Comparison of ENCODE assay signal across 23 cellular contexts in the genomic region with DNA sequence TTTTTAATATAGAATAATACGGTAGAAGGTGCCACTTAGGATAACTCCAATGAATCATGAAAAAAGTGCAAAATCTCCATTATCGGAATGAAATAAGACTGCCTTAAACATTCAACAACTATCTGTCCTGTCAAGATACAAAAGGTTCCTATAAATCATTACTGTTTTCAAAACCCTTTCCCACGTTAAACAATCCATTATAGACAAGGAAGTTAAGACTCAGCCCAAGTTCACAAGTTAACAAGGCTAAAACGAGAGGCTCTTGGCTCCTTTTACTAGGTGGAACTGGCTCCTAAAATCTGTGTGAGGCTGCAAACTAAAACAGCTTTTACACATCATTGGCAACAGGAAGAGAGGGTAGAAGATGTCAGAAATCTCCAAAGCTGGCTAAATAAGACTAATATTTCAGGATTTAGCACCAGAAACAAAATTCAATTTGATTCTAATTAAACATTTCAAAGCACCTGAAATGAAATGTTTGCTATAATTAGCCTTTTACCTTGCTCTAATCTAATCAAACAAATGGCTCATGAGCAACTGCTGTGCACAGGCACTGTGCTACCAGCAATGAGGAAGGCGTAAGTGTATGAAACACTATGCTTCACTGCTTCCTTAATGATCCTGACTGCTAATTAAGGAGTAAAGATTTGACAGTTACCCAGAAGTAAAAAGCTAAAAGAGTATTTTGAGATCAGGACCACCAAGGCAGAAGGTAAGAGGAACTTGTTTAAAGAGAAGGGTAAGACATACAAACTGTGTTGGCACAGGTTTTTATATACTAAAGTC.
DNase-seq lines count a peak whose midpoint lies in the region; ATAC-seq, FAIRE-seq and TF ChIP-seq lines count a peak whose summit lies in the region.
"Had no signal": no experiment of that assay in that cellular context is flagged by ENCODE, and none has a peak within 500 bp of the region (broad histone marks: within the 10 kb centered on the region; RNA-seq: fewer than 3 reads in every experiment).

No MANE protein-coding gene starts in this region.

- H3K9ac ChIP-seq in GM12878 (ENCODE audit: control insufficient read depth, insufficient read depth, low read length) (no peak overlapping the region), neural progenitor cell (no peak overlapping the region)
- H3K9ac ChIP-seq: KMS-11 had no signal

- FAIRE-seq in H54 (lab: Jason Lieb, UNC) (peak; percentile 45), GM12878 (lab: Jason Lieb, UNC) (no peak)
- FAIRE-seq: keratinocyte had no signal

- H3K27ac ChIP-seq in GM12878 (ENCODE audit: control insufficient read depth, insufficient read depth) (no peak overlapping the region), neural progenitor cell (peak overlapping the region; percentile 72), testis (no peak overlapping the region)
- H3K27ac ChIP-seq: foreskin keratinocyte, KMS-11, tibial artery had no signal

- no peak overlapping the region for H2AFZ ChIP-seq in GM12878 (ENCODE audit: control insufficient read depth, low read depth, low read length)
- no peak overlapping the region for H2AFZ ChIP-seq in neural progenitor cell (replicated peaks)

- SMC1A ChIA-PET in GM12878 (lab: Charles Lee; ENCODE audit: uncharacterized antibody, unreplicated experiment): interaction anchor here (1.1 to 4.0 kb wide), 2 partner anchors 9 to 29 kb away, joined by 3 to 30 read pairs; no protein-coding TSS in a partner anchor

- CTCF ChIA-PET in GM12878 (lab: Yijun Ruan, JAX): interaction anchor here (0.6 to 5.6 kb wide), 6 partner anchors 9 to 64 kb away, joined by 3 to 35 read pairs (median 4); no protein-coding TSS in a partner anchor

- 0 out of 2 replicates have a peak, but pooled peaks cover 2% of the 10 kb centered on the region for H4K20me1 ChIP-seq in GM12878 (ENCODE audit: control insufficient read depth, insufficient read depth)
- H4K20me1 ChIP-seq in neural progenitor cell (ENCODE audit: low read depth): peaks cover 9% of the 10 kb centered on the region

- TF ChIP-seq EP300 in GM12878 (IDR thresholded peaks at IDR 0.05; ENCODE audit: borderline replicate concordance in 1 of 2, control insufficient read depth in 1 of 2, low read depth in 2 of 2, low read length in 2 of 2): no peak

- RAD21 ChIA-PET in GM12878 (lab: Charles Lee; ENCODE audit: unreplicated experiment): interaction anchor here (0.6 to 1.9 kb wide), 5 partner anchors 10 to 988 kb away, joined by 3 to 9 read pairs (median 4); no protein-coding TSS in a partner anchor

- POLR2A ChIA-PET in GM12878 (lab: Charles Lee): interaction anchor here (3.6 kb wide), 1 partner anchor 9 kb away, joined by 21 read pairs; no protein-coding TSS in a partner anchor

- peaks cover 7% of the 10 kb centered on the region for H3K4me1 Mint-ChIP-seq in neural progenitor cell
- H3K4me1 Mint-ChIP-seq: activated naive CD4-positive, alpha-beta T cell treated with anti-CD3 and anti-CD28 coated beads, Interleukin-2, amount 10 ng/mL, durations not matched to agents 7 days and 5 days had no signal

- no peak for TF ChIP-seq CTCF in GM12878 (IDR thresholded peaks at IDR 0.05 in 2 of 3, conservative IDR thresholded peaks at IDR 0.05 in 1 of 3; ENCODE audit: control insufficient read depth in 2 of 3, extremely low read depth in 1 of 3, insufficient read depth in 1 of 3, low read depth in 3 of 3, low read length in 3 of 3)
- no peak for TF ChIP-seq CTCF in neural progenitor cell (IDR thresholded peaks at IDR 0.05)
- no peak for TF ChIP-seq CTCF in testis (IDR thresholded peaks at IDR 0.05)

- in situ Hi-C loops in GM12878 (cut with MboI): no loop called here

- ATAC-seq in GM18511 (IDR thresholded peaks at IDR 0.05; ENCODE audit: unreplicated experiment) (peak; percentile 70), GM12878 (peak; percentile 86), HG03280 (IDR thresholded peaks at IDR 0.05; ENCODE audit: unreplicated experiment) (no peak)
- ATAC-seq: foreskin keratinocyte had no signal

- no peaks in the 10 kb centered on the region for H3K27me3 ChIP-seq in GM12878 (replicated peaks in 1 of 2; ENCODE audit: control insufficient read depth in 2 of 2, insufficient read depth in 2 of 2, low read length in 1 of 2)
- H3K27me3 ChIP-seq in neural progenitor cell: no peaks in the 10 kb centered on the region
- no peaks in the 10 kb centered on the region for H3K27me3 ChIP-seq in testis
- H3K27me3 ChIP-seq: foreskin keratinocyte, tibial artery had no signal

- H3K36me3 ChIP-seq in GM12878 (ENCODE audit: control insufficient read depth in 2 of 2, insufficient read depth in 2 of 2, low read length in 1 of 2) (peaks cover 2 to 55% of the 10 kb centered on the region in 2 experiments), neural progenitor cell (peaks cover 18% of the 10 kb centered on the region), testis (ENCODE audit: low read depth, missing control alignments) (no peaks in the 10 kb centered on the region)

- no peaks in the 10 kb centered on the region for H3K4me1 ChIP-seq in GM12878 (ENCODE audit: control insufficient read depth, insufficient read depth, low read length)
- H3K4me1 ChIP-seq in neural progenitor cell: peaks cover 31% of the 10 kb centered on the region
- H3K4me1 ChIP-seq in testis: peaks cover 31% of the 10 kb centered on the region
- H3K4me1 ChIP-seq: foreskin keratinocyte had no signal

- no peak overlapping the region for H3K4me3 Mint-ChIP-seq in neural progenitor cell
- H3K4me3 Mint-ChIP-seq: activated naive CD4-positive, alpha-beta T cell treated with anti-CD3 and anti-CD28 coated beads, Interleukin-2, amount 10 ng/mL, durations not matched to agents 7 days and 5 days; CD4-positive, alpha-beta T cell; naive B cell had no signal

- DNase-seq in H54 (ENCODE audit: insufficient read length, low spot score) (no peak), GM12878 (ENCODE audit: low read depth, low spot score) (no peak), neural progenitor cell (ENCODE audit: low spot score) (no peak), NCI-H1092 (lab: John Stamatoyannopoulos, UW) (no peak), testis (no peak)
- no peak for DNase-seq in activated CD8-positive, alpha-beta memory T cell treated with anti-CD3 and anti-CD28 coated beads, Interleukin-2, amount 50 U/mL, for 4 hours
- DNase-seq: activated CD8-positive, alpha-beta memory T cell treated with anti-CD3 and anti-CD28 coated beads for 24 hours; activated naive CD4-positive, alpha-beta T cell treated with anti-CD3 and anti-CD28 coated beads, Interleukin-2, amount 10 ng/mL, durations not matched to agents 7 days and 5 days; activated T-cell treated with anti-CD3 and anti-CD28 coated beads, Interleukin-2, amount 50 U/mL, for 48 hours; anterior cingulate cortex; CD4-positive, alpha-beta T cell; central memory CD4-positive, alpha-beta T cell; foreskin keratinocyte; naive B cell; NCI-H1092 treated with DMSO at 0.1 percent for 48 hours; NCI-H2171; NCI-H526 treated with DMSO at 0.1 percent for 48 hours; stimulated activated naive CD4-positive, alpha-beta T cell; tibial artery had no signal

- no peak for TF ChIP-seq RAD21 in GM12878 (IDR thresholded peaks at IDR 0.05; ENCODE audit: insufficient read depth, low read depth, low read length)

- peaks cover 17% of the 10 kb centered on the region for H3F3A ChIP-seq in neural progenitor cell (ENCODE audit: low read depth)

- peaks cover 37% of the 10 kb centered on the region for H3K36me3 Mint-ChIP-seq in neural progenitor cell
- H3K36me3 Mint-ChIP-seq: activated naive CD4-positive, alpha-beta T cell treated with anti-CD3 and anti-CD28 coated beads, Interleukin-2, amount 10 ng/mL, durations not matched to agents 7 days and 5 days; naive B cell had no signal

- H3K27ac Mint-ChIP-seq in neural progenitor cell: no peak overlapping the region
- H3K27ac Mint-ChIP-seq: activated naive CD4-positive, alpha-beta T cell treated with anti-CD3 and anti-CD28 coated beads, Interleukin-2, amount 10 ng/mL, durations not matched to agents 7 days and 5 days; CD4-positive, alpha-beta T cell; naive B cell had no signal

- H3K4me3 ChIP-seq in GM12878: no peak overlapping the region
- H3K4me3 ChIP-seq in neural progenitor cell: no peak overlapping the region
- no peak overlapping the region for H3K4me3 ChIP-seq in testis
- H3K4me3 ChIP-seq: tibial artery had no signal

- no peaks in the 10 kb centered on the region for H3K9me3 Mint-ChIP-seq in neural progenitor cell
- H3K9me3 Mint-ChIP-seq: activated naive CD4-positive, alpha-beta T cell treated with anti-CD3 and anti-CD28 coated beads, Interleukin-2, amount 10 ng/mL, durations not matched to agents 7 days and 5 days; CD4-positive, alpha-beta T cell; naive B cell had no signal

- H3K4me2 ChIP-seq in GM12878 (ENCODE audit: control insufficient read depth, insufficient read depth) (0 out of 2 replicates have a peak overlapping the region, but pooled peaks have one; percentile 33), neural progenitor cell (peak overlapping the region; percentile 20)
- H3K4me2 ChIP-seq: KMS-11 had no signal

- H3K79me2 ChIP-seq in GM12878 (ENCODE audit: control insufficient read depth, insufficient read depth, low read length) (peaks cover 4% of the 10 kb centered on the region), neural progenitor cell (ENCODE audit: low read depth) (peaks cover 3% of the 10 kb centered on the region)

- WGBS in GM12878 (ENCODE audit: insufficient coverage, insufficient replicate concordance, low lambda C conversion rate, missing lambda C conversion rate): 70% methylated on average over 5 of the region's 5 CpGs
- 69 to 72% methylated on average over 5 of the region's 5 CpGs for WGBS in testis, 2 donors

- intact Hi-C loops in GM12878 (cut with micrococcal nuclease; ENCODE audit: unreplicated experiment) (no loop called here), testis (cut with DNase I; ENCODE audit: low total_unique reads) (no loop called here)

- no peaks in the 10 kb centered on the region for H3K27me3 Mint-ChIP-seq in neural progenitor cell (ENCODE audit: insufficient read depth, low read depth)
- H3K27me3 Mint-ChIP-seq: activated naive CD4-positive, alpha-beta T cell treated with anti-CD3 and anti-CD28 coated beads, Interleukin-2, amount 10 ng/mL, durations not matched to agents 7 days and 5 days; CD4-positive, alpha-beta T cell; naive B cell had no signal

- H3K9me3 ChIP-seq in GM12878 (replicated peaks; ENCODE audit: control insufficient read depth, insufficient read depth, low read length) (no peaks in the 10 kb centered on the region), neural progenitor cell (ENCODE audit: low read depth) (no peaks in the 10 kb centered on the region), testis (no peaks in the 10 kb centered on the region)
- H3K9me3 ChIP-seq: tibial artery had no signal

- BruUV-seq in GM12878 (replicated peaks; lab: Mats Ljungman, UMichigan): no TSS peak

- TF ChIP-seq POLR2A in H54 (IDR thresholded peaks at IDR 0.05; ENCODE audit: low read depth, low read length): no peak
- no peak for TF ChIP-seq POLR2A in GM12878 (IDR thresholded peaks at IDR 0.05; ENCODE audit: low read depth, low read length)
- TF ChIP-seq POLR2A in testis (IDR thresholded peaks at IDR 0.05): no peak

TF ChIP-seq in GM12878, 131 proteins besides CTCF, POLR2A, EP300 and RAD21 (continues in another document):
- no peak for TF ChIP-seq RELA (IDR thresholded peaks at IDR 0.05; ENCODE audit: borderline replicate concordance, partially characterized antibody)
- no peak for TF ChIP-seq CBX3 (IDR thresholded peaks at IDR 0.05; ENCODE audit: borderline replicate concordance, low read depth)
- no peak for TF ChIP-seq BMI1 (IDR thresholded peaks at IDR 0.05; ENCODE audit: borderline replicate concordance)
- no peak for TF ChIP-seq PAX8 (IDR thresholded peaks at IDR 0.05)
- TF ChIP-seq YY1 (IDR thresholded peaks at IDR 0.05; ENCODE audit: low read depth, low read length): no peak
